ENCODE assay signal across 8 cellular contexts in the genomic region with DNA sequence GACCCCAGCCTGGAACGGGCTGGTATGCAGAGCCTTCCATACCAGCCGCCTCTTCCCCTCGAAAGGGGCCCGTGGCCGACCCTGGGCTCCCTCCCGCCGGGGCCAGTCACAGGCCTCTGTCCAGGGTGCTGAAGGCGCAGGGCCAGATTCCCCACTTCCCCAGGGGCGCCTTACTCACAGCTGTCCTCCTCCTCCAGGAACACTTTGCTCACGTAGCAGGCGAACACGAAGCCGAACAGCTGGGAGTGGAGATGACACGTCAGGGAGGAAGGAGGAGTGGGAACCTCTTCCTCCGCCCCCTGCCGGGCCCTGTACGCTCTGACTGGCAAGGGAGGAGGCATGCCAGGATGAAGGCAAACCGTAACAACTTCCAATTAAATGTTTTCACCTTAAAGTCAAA. TPM values are rescaled to one million over a fixed set of nuclear protein-coding genes. Genes with fewer than 3 reads are reported as not detected.
DNase-seq lines count a peak whose midpoint lies in the region; ATAC-seq and TF ChIP-seq lines count a peak whose summit lies in the region.

No MANE protein-coding gene starts in this region.

- 2% methylated on average over 18 of the region's 18 CpGs for WGBS in prostate gland

- no peak overlapping the region for H3K27ac ChIP-seq in BLaER1 treated with 17β-estradiol and CSF1 and Interleukin-3, amounts not matched to agents 10 nM and 100 nM
- no peak overlapping the region for H3K27ac ChIP-seq in prostate gland

- TF ChIP-seq POLR2A in prostate gland (IDR thresholded peaks at IDR 0.05), result peak; percentile 29

- no peaks in the 10 kb centered on the region for H3K36me3 ChIP-seq in BLaER1 treated with 17β-estradiol and CSF1 and Interleukin-3, amounts not matched to agents 10 nM and 100 nM
- no peaks in the 10 kb centered on the region for H3K36me3 ChIP-seq in prostate gland

- peaks cover 0 to 21% (median 7%) of the 10 kb centered on the region in 11 experiments; a peak in 14 of 22 replicates for H4K20me1 ChIP-seq in BLaER1 treated with 17β-estradiol and CSF1 and Interleukin-3, amounts not matched to agents 10 nM and 100 nM

- ATAC-seq in Right ventricle myocardium superior (ENCODE audit: poor library complexity) (peak; percentile 93), GM18517 (IDR thresholded peaks at IDR 0.05; ENCODE audit: unreplicated experiment) (no peak)

- H3K9me3 ChIP-seq in BLaER1 treated with 17β-estradiol and CSF1 and Interleukin-3, amounts not matched to agents 10 nM and 100 nM (replicated peaks in 1 of 11), result no peaks in the 10 kb centered on the region
- no peaks in the 10 kb centered on the region for H3K9me3 ChIP-seq in prostate gland

- H3K4me1 ChIP-seq in BLaER1 treated with 17β-estradiol and CSF1 and Interleukin-3, amounts not matched to agents 10 nM and 100 nM, result peaks cover 8 to 41% (median 30%) of the 10 kb centered on the region in 10 experiments; a peak in 19 of 20 replicates
- H3K4me1 ChIP-seq in prostate gland (replicated peaks), result peaks cover 3% of the 10 kb centered on the region

- peak overlapping the region; percentile 88 to 100 (median 96) for H3K4me2 ChIP-seq in BLaER1 treated with 17β-estradiol and CSF1 and Interleukin-3, amounts not matched to agents 10 nM and 100 nM

- H3K9ac ChIP-seq in BLaER1 treated with 17β-estradiol and CSF1 and Interleukin-3, amounts not matched to agents 10 nM and 100 nM, result no peak overlapping the region

- peak overlapping the region; percentile 46 to 66 (median 52); a peak in 19 of 20 replicates for H3K4me3 ChIP-seq in BLaER1 treated with 17β-estradiol and CSF1 and Interleukin-3, amounts not matched to agents 10 nM and 100 nM
- H3K4me3 ChIP-seq in prostate gland, result peak overlapping the region in 1 of 2 donors; percentile 20

- peak; percentile 74 for DNase-seq in HT-29 (ENCODE audit: low spot score)
- DNase-seq in SHP77 treated with DMSO at 0.1 percent for 48 hours (lab: John Stamatoyannopoulos, UW), result peak; percentile 64
- DNase-seq in activated naive CD4-positive, alpha-beta T cell treated with anti-CD3 and anti-CD28 coated beads, Interleukin-2, amount 50 U/mL, for 16 hours, result peak; percentile 46
- peak; percentile 82 for DNase-seq in Right ventricle myocardium superior
- peak; percentile 64 for DNase-seq in prostate gland (ENCODE audit: low spot score)
- DNase-seq in cerebellum (ENCODE audit: low spot score), result no peak

- peaks cover 0 to 7% (median 0%) of the 10 kb centered on the region in 11 experiments; a peak in 2 of 22 replicates for H3K27me3 ChIP-seq in BLaER1 treated with 17β-estradiol and CSF1 and Interleukin-3, amounts not matched to agents 10 nM and 100 nM
- H3K27me3 ChIP-seq in prostate gland (replicated peaks; ENCODE audit: insufficient read depth), result no peaks in the 10 kb centered on the region

- intact Hi-C loops in Right ventricle myocardium superior (cut with DNase I) (loop anchor here (5.0 kb wide), 1 partner anchor 365 kb away; no protein-coding TSS in a partner anchor), prostate gland (cut with DNase I) (loop anchor here (5.0 to 10.0 kb wide), 2 partner anchors 155 to 362 kb away; no protein-coding TSS in a partner anchor)

- peak in 3 of 4 experiments; percentile 12 to 58 (median 17) for TF ChIP-seq CTCF in prostate gland (IDR thresholded peaks at IDR 0.05)

RNA-seq across cellular contexts. Expression of a gene that starts 57.3 kb away (rescaled TPM):
- total RNA-seq in HT-29 (2014; rRNA removed; shearing (Covaris generic)), result not detected in 2 replicates
- total RNA-seq in Right ventricle myocardium superior (not detected), prostate gland (under 1 TPM; 0.51 to 0.73 TPM), cerebellum (30.8 TPM)

Comparison
In these comparisons a context has a peak if more than half of its experiments do, and no peak if none do; other contexts are left out.
1. RNA of a gene that starts 57.3 kb away (total RNA-seq): 30.8 TPM in cerebellum (single experiment); 0.51 to 0.73 TPM in prostate gland, not detected in Right ventricle myocardium superior (single experiment) and not detected in HT-29; every median in the first group is over 10 times any median in the second.